8 cellular contexts compared by ENCODE assay signal in genomic region chr19:8148410-8149231, GRCh38. TPM values are rescaled to one million over a fixed set of nuclear protein-coding genes. Genes with fewer than 3 reads are reported as not detected.
DNase-seq lines count a peak whose midpoint lies in the region; ATAC-seq and TF ChIP-seq lines count a peak whose summit lies in the region.

No MANE protein-coding gene starts in this region.

- H3K4me3 Mint-ChIP-seq in H9 = peak overlapping the region; percentile 77 to 84
- H3K4me3 Mint-ChIP-seq in activated naive CD8-positive, alpha-beta T cell treated with anti-CD3 and anti-CD28 coated beads for 36 hours = peak overlapping the region; percentile 8
- H3K4me3 Mint-ChIP-seq in memory B cell = peak overlapping the region; percentile 56

- TF ChIP-seq CTCF in H9 (conservative IDR thresholded peaks at IDR 0.05) (no peak), GM13976 (IDR thresholded peaks at IDR 0.05; ENCODE audit: borderline replicate concordance, control extremely low read depth, extremely low read depth, insufficient read depth, missing control alignments) (no peak)

- H3K9me3 Mint-ChIP-seq in H9 = no peaks in the 10 kb centered on the region
- no peaks in the 10 kb centered on the region for H3K9me3 Mint-ChIP-seq in activated naive CD8-positive, alpha-beta T cell treated with anti-CD3 and anti-CD28 coated beads for 36 hours
- H3K9me3 Mint-ChIP-seq in memory B cell = no peaks in the 10 kb centered on the region

- H3K36me3 ChIP-seq in BLaER1 treated with 17β-estradiol and CSF1 and Interleukin-3, amounts not matched to agents 10 nM and 100 nM = no peaks in the 10 kb centered on the region

- H4K20me1 ChIP-seq in BLaER1 treated with 17β-estradiol and CSF1 and Interleukin-3, amounts not matched to agents 10 nM and 100 nM = peaks cover 0 to 37% (median 5%) of the 10 kb centered on the region in 11 experiments; a peak in 9 of 22 replicates
- no peaks in the 10 kb centered on the region for H4K20me1 ChIP-seq in H9 (ENCODE audit: control insufficient read depth, insufficient read depth, insufficient read length)

- no peak overlapping the region for H4K5ac ChIP-seq in H9 (ENCODE audit: insufficient read length, low read depth, low read length)

- H2AFZ ChIP-seq in H9 (ENCODE audit: low read length) = no peak overlapping the region

- no peak overlapping the region for H3K14ac ChIP-seq in H9 (ENCODE audit: insufficient read depth, low read length)

- H3K79me1 ChIP-seq in H9 (ENCODE audit: insufficient read depth, low read depth, low read length, poor library complexity, severe bottlenecking) = no peaks in the 10 kb centered on the region

- DNase-seq in H9 (peak; percentile 94), memory B cell (ENCODE audit: low spot score in 2 of 2) (peak in 1 of 2 donors; percentile 30), GM13976 (ENCODE audit: low spot score) (no peak), amniotic stem cell (lab: John Stamatoyannopoulos, UW) (no peak)
- DNase-seq in activated naive CD8-positive, alpha-beta T cell treated with anti-CD3 and anti-CD28 coated beads for 36 hours = no peak

- H3K27ac ChIP-seq in BLaER1 treated with 17β-estradiol and CSF1 and Interleukin-3, amounts not matched to agents 10 nM and 100 nM = no peak overlapping the region
- no peak overlapping the region for H3K27ac ChIP-seq in H9 (ENCODE audit: insufficient read length, low read depth, low read length)

- peaks cover 3% of the 10 kb centered on the region for H3K27me3 Mint-ChIP-seq in H9 (ENCODE audit: low read depth)
- H3K27me3 Mint-ChIP-seq in activated naive CD8-positive, alpha-beta T cell treated with anti-CD3 and anti-CD28 coated beads for 36 hours = peaks cover 64% of the 10 kb centered on the region
- peaks cover 32% of the 10 kb centered on the region for H3K27me3 Mint-ChIP-seq in memory B cell

- no peak overlapping the region for H2BK120ac ChIP-seq in H9 (ENCODE audit: low read depth, low read length, poor library complexity, severe bottlenecking)

- H2AK5ac ChIP-seq in H9 (ENCODE audit: insufficient read length, low read length) = no peak overlapping the region

- ATAC-seq in memory B cell (ENCODE audit: low read depth) = peak; percentile 43
- no peak for ATAC-seq in GM19452 (IDR thresholded peaks at IDR 0.05; ENCODE audit: unreplicated experiment)
- no peak for ATAC-seq in activated CD4-positive, CD25-positive, alpha-beta regulatory T cell treated with anti-CD3 and anti-CD28 coated beads, Interleukin-2, amount 50 U/mL, for 24 hours

- peaks cover 60 to 85% (median 76%) of the 10 kb centered on the region in 11 experiments for H3K27me3 ChIP-seq in BLaER1 treated with 17β-estradiol and CSF1 and Interleukin-3, amounts not matched to agents 10 nM and 100 nM
- no peaks in the 10 kb centered on the region for H3K27me3 ChIP-seq in H9 (ENCODE audit: insufficient read depth, low read length)

- no peak overlapping the region for H2BK5ac ChIP-seq in H9 (ENCODE audit: insufficient read length, low read length)

- H2BK20ac ChIP-seq in H9 (ENCODE audit: low read depth, low read length, poor library complexity, severe bottlenecking) = no peak overlapping the region

- WGBS in H9 (ENCODE audit: extremely low coverage, insufficient read length, low lambda C conversion rate) = no CpG with 5 or more reads among the region's 46 CpGs

- in situ Hi-C loops in GM13976 (cut with MboI; ENCODE audit: low sequenced_read_pairs, unreplicated experiment) = no loop called here

- no peak overlapping the region for H3K4ac ChIP-seq in H9 (ENCODE audit: low read depth, low read length)

- no peak overlapping the region for H2BK12ac ChIP-seq in H9 (ENCODE audit: insufficient read length, low read depth, low read length)

- no peak overlapping the region for H4K91ac ChIP-seq in H9 (ENCODE audit: insufficient read length, low read depth, low read length)

- no peak overlapping the region for H3T11ph ChIP-seq in H9 (ENCODE audit: low read length)

- H3K4me2 ChIP-seq in BLaER1 treated with 17β-estradiol and CSF1 and Interleukin-3, amounts not matched to agents 10 nM and 100 nM = peak overlapping the region; percentile 60 to 78 (median 71)
- H3K4me2 ChIP-seq in H9 (ENCODE audit: insufficient read depth, insufficient read length, low read length) = peak overlapping the region; percentile 21

- H3K36me3 Mint-ChIP-seq in H9 (ENCODE audit: insufficient read depth in 1 of 3, low read depth in 3 of 3) (peaks cover 0 to 15% (median 9%) of the 10 kb centered on the region in 3 experiments; a peak in 3 of 7 replicates), memory B cell (no peaks in the 10 kb centered on the region)
- H3K36me3 Mint-ChIP-seq in activated naive CD8-positive, alpha-beta T cell treated with anti-CD3 and anti-CD28 coated beads for 36 hours = peaks cover 2% of the 10 kb centered on the region

- no peak overlapping the region for H3K23ac ChIP-seq in H9 (ENCODE audit: insufficient read length, low read depth, low read length)

- H3K79me2 ChIP-seq in H9 (ENCODE audit: insufficient read depth, low read length) = no peaks in the 10 kb centered on the region

- H3K4me1 Mint-ChIP-seq in H9 (peaks cover 35 to 39% of the 10 kb centered on the region in 2 experiments), memory B cell (peaks cover 9% of the 10 kb centered on the region)
- peaks cover 3% of the 10 kb centered on the region for H3K4me1 Mint-ChIP-seq in activated naive CD8-positive, alpha-beta T cell treated with anti-CD3 and anti-CD28 coated beads for 36 hours

- H3K9me3 ChIP-seq in BLaER1 treated with 17β-estradiol and CSF1 and Interleukin-3, amounts not matched to agents 10 nM and 100 nM (replicated peaks in 1 of 11) = no peaks in the 10 kb centered on the region
- H3K9me3 ChIP-seq in H9 (ENCODE audit: control insufficient read depth, low read depth, low read length) = no peaks in the 10 kb centered on the region

- no peak overlapping the region for H3K18ac ChIP-seq in H9 (ENCODE audit: insufficient read length, low read depth, low read length)

- peak overlapping the region in 8 of 10 experiments; percentile 32 to 61 (median 47); a peak in 14 of 20 replicates for H3K4me3 ChIP-seq in BLaER1 treated with 17β-estradiol and CSF1 and Interleukin-3, amounts not matched to agents 10 nM and 100 nM

- peak overlapping the region in 2 of 11 experiments; percentile 35 to 44; a peak in 1 of 22 replicates for H3K9ac ChIP-seq in BLaER1 treated with 17β-estradiol and CSF1 and Interleukin-3, amounts not matched to agents 10 nM and 100 nM
- H3K9ac ChIP-seq in H9 (ENCODE audit: extremely low read depth, insufficient read length, low read length) = no peak overlapping the region

- peaks cover 0 to 9% (median 3%) of the 10 kb centered on the region in 10 experiments; a peak in 7 of 20 replicates for H3K4me1 ChIP-seq in BLaER1 treated with 17β-estradiol and CSF1 and Interleukin-3, amounts not matched to agents 10 nM and 100 nM
- no peaks in the 10 kb centered on the region for H3K4me1 ChIP-seq in H9 (ENCODE audit: insufficient read depth, low read length)

- no peak overlapping the region for H2BK15ac ChIP-seq in H9 (ENCODE audit: low read depth, low read length)

- H3K27ac Mint-ChIP-seq in H9 (peak overlapping the region; percentile 82 to 90 (median 83); a peak in 6 of 7 replicates), memory B cell (no peak overlapping the region)
- H3K27ac Mint-ChIP-seq in activated naive CD8-positive, alpha-beta T cell treated with anti-CD3 and anti-CD28 coated beads for 36 hours = no peak overlapping the region

- no peak overlapping the region for H3K56ac ChIP-seq in H9 (ENCODE audit: insufficient read length, low read depth, low read length)

- H4K8ac ChIP-seq in H9 (replicated peaks; ENCODE audit: insufficient read length, low read depth, low read length) = no peak overlapping the region

- peaks cover 6% of the 10 kb centered on the region for H3K23me2 ChIP-seq in H9 (ENCODE audit: insufficient read length, low read depth, low read length, poor library complexity, severe bottlenecking)

RNA-seq across cellular contexts. Expression of gene FBN3, which starts 0.8 kb away (rescaled TPM):
- 24.9 and 31.0 TPM in 2 replicates for total RNA-seq in H9 (2021)
- total RNA-seq in activated naive CD8-positive, alpha-beta T cell treated with anti-CD3 and anti-CD28 coated beads for 36 hours = not detected

Comparison
In these comparisons a context has a peak if more than half of its experiments do, and no peak if none do; other contexts are left out.
1. H3K27ac Mint-ChIP-seq: peak in H9 (3 of 3); none in activated naive CD8-positive, alpha-beta T cell treated with anti-CD3 and anti-CD28 coated beads for 36 hours (single experiment) and memory B cell (single experiment).
2. H3K4me3 Mint-ChIP-seq: peak in every context shown above with its lines; median percentile 80 in H9; 56 in memory B cell; 8 in activated naive CD8-positive, alpha-beta T cell treated with anti-CD3 and anti-CD28 coated beads for 36 hours.
3. RNA of gene FBN3, which starts 0.8 kb away (total RNA-seq): 24.9 to 31.0 TPM in H9; not detected in activated naive CD8-positive, alpha-beta T cell treated with anti-CD3 and anti-CD28 coated beads for 36 hours; every median in the first group is over 10 times any median in the second.